23 cellular contexts compared by ENCODE assay signal in genomic region chr2:218644721-218645120, GRCh38. TPM values are rescaled to one million over a fixed set of nuclear protein-coding genes. Genes with fewer than 3 reads are reported as not detected.
DNase-seq lines count a peak whose midpoint lies in the region; ATAC-seq, FAIRE-seq and TF ChIP-seq lines count a peak whose summit lies in the region.
"Had no signal": no experiment of that assay in that cellular context is flagged by ENCODE, and none has a peak within 500 bp of the region (broad histone marks: within the 10 kb centered on the region; RNA-seq: fewer than 3 reads in every experiment).

No MANE protein-coding gene starts in this region.

- no peaks in the 10 kb centered on the region for H3K4me1 Mint-ChIP-seq in MCF 10A (ENCODE audit: insufficient read depth, unreplicated experiment)
- H3K4me1 Mint-ChIP-seq in stimulated activated naive B cell treated with anti-CD40 and anti-IgM and Interleukin-4, amounts not matched to agents 10 μg/mL and 1 μg/mL and 100 μg/mL, for 72 hours: peaks cover 7 to 27% of the 10 kb centered on the region in 2 donors
- H3K4me1 Mint-ChIP-seq: mesothelial cell of epicardium had no signal

- peaks cover 20% of the 10 kb centered on the region for H3K36me3 ChIP-seq in breast epithelium
- peaks cover 80% of the 10 kb centered on the region for H3K36me3 ChIP-seq in adipocyte (ENCODE audit: control insufficient read depth, insufficient read depth, low read length, severe bottlenecking)
- peaks cover 6% of the 10 kb centered on the region for H3K36me3 ChIP-seq in kidney epithelial cell (ENCODE audit: control insufficient read depth, insufficient read depth, low read length)

- no peaks in the 10 kb centered on the region for H3K27me3 ChIP-seq in breast epithelium
- no peaks in the 10 kb centered on the region for H3K27me3 ChIP-seq in adipocyte (replicated peaks; ENCODE audit: control insufficient read depth, insufficient read depth, low read length)
- no peaks in the 10 kb centered on the region for H3K27me3 ChIP-seq in kidney epithelial cell (ENCODE audit: control insufficient read depth, insufficient read depth, low read length)
- H3K27me3 ChIP-seq: colonic mucosa, heart right ventricle, vagina had no signal

- H3K4me3 ChIP-seq in breast epithelium (no peak overlapping the region), adipocyte (ENCODE audit: low read length) (no peak overlapping the region), kidney epithelial cell (ENCODE audit: low read depth, low read length) (no peak overlapping the region)
- H3K4me3 ChIP-seq: colonic mucosa, heart right ventricle, vagina had no signal

- no peak for TF ChIP-seq POLR2A in breast epithelium (IDR thresholded peaks at IDR 0.05)

- TF ChIP-seq CTCF in MCF 10A (IDR thresholded peaks at IDR 0.05; ENCODE audit: unreplicated experiment): no peak
- TF ChIP-seq CTCF in breast epithelium (IDR thresholded peaks at IDR 0.05): no peak
- TF ChIP-seq CTCF in kidney epithelial cell (IDR thresholded peaks at IDR 0.05; ENCODE audit: insufficient read depth, low read length, poor library complexity, severe bottlenecking): peak; percentile 55
- TF ChIP-seq CTCF in D721Med (IDR thresholded peaks at IDR 0.05; ENCODE audit: insufficient read depth, missing control alignments): no peak

- no peak overlapping the region for H3K4me3 Mint-ChIP-seq in MCF 10A (ENCODE audit: unreplicated experiment)
- no peak overlapping the region for H3K4me3 Mint-ChIP-seq in stimulated activated naive B cell treated with anti-CD40 and anti-IgM and Interleukin-4, amounts not matched to agents 10 μg/mL and 1 μg/mL and 100 μg/mL, for 72 hours
- H3K4me3 Mint-ChIP-seq: CD4-positive, alpha-beta memory T cell; IgD-negative memory B cell; mesothelial cell of epicardium had no signal

- FAIRE-seq in D721Med (lab: Jason Lieb, UNC): no peak
- FAIRE-seq: islet of Langerhans had no signal

- ATAC-seq in stimulated activated naive B cell treated with anti-CD40 and anti-IgM and Interleukin-4, amounts not matched to agents 10 μg/mL and 1 μg/mL and 100 μg/mL, for 72 hours (replicated peaks): peak; percentile 11 to 15
- ATAC-seq in HG02885 (IDR thresholded peaks at IDR 0.05; ENCODE audit: poor library complexity, unreplicated experiment) (no peak), GM19463 (IDR thresholded peaks at IDR 0.05; ENCODE audit: unreplicated experiment) (no peak)

- no TSS peak for BruUV-seq in MCF 10A (replicated peaks; lab: Mats Ljungman, UMichigan)

- H3K4me1 ChIP-seq in breast epithelium: no peaks in the 10 kb centered on the region
- peaks cover 14% of the 10 kb centered on the region for H3K4me1 ChIP-seq in adipocyte (ENCODE audit: control insufficient read depth, insufficient read depth, low read length)
- H3K4me1 ChIP-seq: colonic mucosa, vagina had no signal

- peak overlapping the region; percentile 7 for H3K27ac Mint-ChIP-seq in MCF 10A (ENCODE audit: low read depth, unreplicated experiment)
- H3K27ac Mint-ChIP-seq in stimulated activated naive B cell treated with anti-CD40 and anti-IgM and Interleukin-4, amounts not matched to agents 10 μg/mL and 1 μg/mL and 100 μg/mL, for 72 hours: peak overlapping the region; percentile 77
- H3K27ac Mint-ChIP-seq: IgD-negative memory B cell, mesothelial cell of epicardium had no signal

- H3K27ac ChIP-seq in breast epithelium: no peak overlapping the region
- H3K27ac ChIP-seq: colonic mucosa, heart right ventricle, vagina had no signal

- no peaks in the 10 kb centered on the region for H3K9me3 ChIP-seq in breast epithelium
- H3K9me3 ChIP-seq in adipocyte (ENCODE audit: control insufficient read depth, low read length): no peaks in the 10 kb centered on the region
- H3K9me3 ChIP-seq: colonic mucosa, heart right ventricle, SK-N-SH, vagina had no signal

- H3K9me3 Mint-ChIP-seq in MCF 10A (ENCODE audit: unreplicated experiment): no peaks in the 10 kb centered on the region
- H3K9me3 Mint-ChIP-seq in stimulated activated naive B cell treated with anti-CD40 and anti-IgM and Interleukin-4, amounts not matched to agents 10 μg/mL and 1 μg/mL and 100 μg/mL, for 72 hours: no peaks in the 10 kb centered on the region
- H3K9me3 Mint-ChIP-seq: CD4-positive, alpha-beta memory T cell; IgD-negative memory B cell; mesothelial cell of epicardium had no signal

- DNase-seq in MCF 10A (ENCODE audit: unreplicated experiment): no peak
- no peak for DNase-seq in breast epithelium (ENCODE audit: low spot score in 2 of 2)
- no peak for DNase-seq in adipocyte (ENCODE audit: low read depth)
- DNase-seq in kidney epithelial cell (ENCODE audit: low read depth): no peak
- no peak for DNase-seq in stimulated activated naive B cell treated with anti-CD40 and anti-IgM and Interleukin-4, amounts not matched to agents 10 μg/mL and 1 μg/mL and 100 μg/mL, for 72 hours
- no peak for DNase-seq in D721Med (ENCODE audit: insufficient read length, low spot score)
- DNase-seq: activated CD4-positive, CD25-positive, alpha-beta regulatory T cell treated with anti-CD3 and anti-CD28 coated beads, Interleukin-2, amount 50 U/mL, for 72 hours; activated CD8-positive, alpha-beta memory T cell treated with anti-CD3 and anti-CD28 coated beads, Interleukin-2, amount 50 U/mL, for 4 hours; CD4-positive, alpha-beta memory T cell; colonic mucosa; DMS79 treated with DMSO at 0.1 percent for 48 hours; heart right ventricle; MV-4-11; NCI-H510A treated with DMSO at 0.1 percent for 48 hours; retina; SK-N-SH; T-helper 9 cell had no signal

- H3K9ac ChIP-seq in adipocyte (ENCODE audit: low read length): peak overlapping the region; percentile 60
- H3K9ac ChIP-seq: SK-N-SH had no signal

- CTCF ChIA-PET in MCF 10A (lab: Yijun Ruan, JAX): interaction anchor here (0.5 to 0.9 kb wide), 2 partner anchors 55 to 103 kb away, joined by 3 read pairs; no protein-coding TSS in a partner anchor

- intact Hi-C loops in MCF 10A (cut with micrococcal nuclease) (no loop called here), breast epithelium (cut with DNase I; ENCODE audit: low total_unique reads) (no loop called here)

- peaks cover 80% of the 10 kb centered on the region for H3K36me3 Mint-ChIP-seq in MCF 10A (ENCODE audit: insufficient read depth, unreplicated experiment)
- H3K36me3 Mint-ChIP-seq in stimulated activated naive B cell treated with anti-CD40 and anti-IgM and Interleukin-4, amounts not matched to agents 10 μg/mL and 1 μg/mL and 100 μg/mL, for 72 hours: peaks cover 39 to 55% of the 10 kb centered on the region in 2 donors
- H3K36me3 Mint-ChIP-seq: IgD-negative memory B cell had no signal

- POLR2A ChIA-PET in MCF 10A (lab: Yijun Ruan, JAX): no interaction called here

- no peaks in the 10 kb centered on the region for H3K27me3 Mint-ChIP-seq in MCF 10A (ENCODE audit: insufficient read depth, unreplicated experiment)
- no peaks in the 10 kb centered on the region for H3K27me3 Mint-ChIP-seq in stimulated activated naive B cell treated with anti-CD40 and anti-IgM and Interleukin-4, amounts not matched to agents 10 μg/mL and 1 μg/mL and 100 μg/mL, for 72 hours
- H3K27me3 Mint-ChIP-seq: CD4-positive, alpha-beta memory T cell; IgD-negative memory B cell had no signal

RNA-seq across cellular contexts. Expression of gene ZNF142, which starts 14.7 kb away (rescaled TPM):
- 33.7 and 37.8 TPM in 2 replicates for total RNA-seq in MCF 10A (2022)
- 10 to 100 TPM; 12.0 to 16.0 (median 15.4) TPM for total RNA-seq in breast epithelium
- 22.6 and 49.0 TPM in 2 replicates for total RNA-seq in kidney epithelial cell

RNA-seq across cellular contexts. Expression of gene BCS1L, which starts 14.8 kb away (rescaled TPM):
- 71.1 and 96.0 TPM in 2 replicates for total RNA-seq in MCF 10A (2022)
- 10 to 100 TPM; 26.4 to 35.4 (median 32.4) TPM for total RNA-seq in breast epithelium
- 36.2 and 36.4 TPM in 2 replicates for total RNA-seq in kidney epithelial cell

RNA-seq across cellular contexts. Expression of gene RNF25, which starts 27.1 kb away (rescaled TPM):
- 58.9 and 60.8 TPM in 2 replicates for total RNA-seq in MCF 10A (2022)
- total RNA-seq in breast epithelium: 10 to 100 TPM; 22.7 to 25.9 (median 23.0) TPM
- 27.3 and 31.6 TPM in 2 replicates for total RNA-seq in kidney epithelial cell

RNA-seq across cellular contexts. Expression of gene STK36, which starts 27.2 kb away (rescaled TPM):
- 20.7 and 35.1 TPM in 2 replicates for total RNA-seq in MCF 10A (2022)
- 10 to 100 TPM; 22.2 to 78.0 (median 35.7) TPM for total RNA-seq in breast epithelium
- 30.0 and 49.3 TPM in 2 replicates for total RNA-seq in kidney epithelial cell

RNA-seq across cellular contexts. Expression of gene PLCD4, which starts 37.0 kb away (rescaled TPM):
- 0.40 and 0.86 TPM in 2 replicates for total RNA-seq in MCF 10A (2022)
- total RNA-seq in breast epithelium: 1 to 10 TPM; 1.8 to 8.0 (median 2.6) TPM
- 0.08 and 0.27 TPM in 2 replicates for total RNA-seq in kidney epithelial cell

Comparison
In these comparisons a context has a peak if more than half of its experiments do, and no peak if none do; other contexts are left out.
1. ATAC-seq: peak in stimulated activated naive B cell treated with anti-CD40 and anti-IgM and Interleukin-4, amounts not matched to agents 10 μg/mL and 1 μg/mL and 100 μg/mL, for 72 hours (2 of 2); none in HG02885 (single experiment) and GM19463 (single experiment).